ENCODE assay signal across 8 cellular contexts in genomic region chr17:7842950-7843535, GRCh38. TPM values are rescaled to one million over a fixed set of nuclear protein-coding genes. Genes with fewer than 3 reads are reported as not detected.
DNase-seq lines count a peak whose midpoint lies in the region; TF ChIP-seq lines count a peak whose summit lies in the region.

No MANE protein-coding gene starts in this region.

- H3K27ac ChIP-seq in neural progenitor cell, result no peak overlapping the region

- no peaks in the 10 kb centered on the region for H3K36me3 ChIP-seq in neural progenitor cell

- DNase-seq in A172 (ENCODE audit: low spot score), result peak; percentile 84
- DNase-seq in GM12864 (ENCODE audit: low read depth), result no peak
- peak; percentile 42 for DNase-seq in NCI-H1105 (lab: John Stamatoyannopoulos, UW)
- no peak for DNase-seq in activated T-helper 1 cell treated with anti-CD3 and anti-CD28 coated beads, Interleukin-12 subunit alpha, Interleukin-12 subunit beta, Interleukin-2, Interleukin-4 antibody, amounts not matched to agents 30 ng/mL and 10 ng/mL and 1 ng/mL, durations not matched to agents 14 hours and 24 hours and 36 hours (ENCODE audit: low spot score)
- peak; percentile 94 to 97 for DNase-seq in foreskin fibroblast
- DNase-seq in neural progenitor cell (ENCODE audit: low spot score), result peak; percentile 54
- DNase-seq in hepatic stellate cell (ENCODE audit: low spot score), result no peak
- DNase-seq in DMS153 treated with DMSO at 0.1 percent for 48 hours (lab: John Stamatoyannopoulos, UW; ENCODE audit: unreplicated experiment), result no peak

- intact Hi-C loops in activated T-helper 1 cell treated with anti-CD3 and anti-CD28 coated beads, Interleukin-12 subunit alpha, Interleukin-12 subunit beta, Interleukin-2, Interleukin-4 antibody, amounts not matched to agents 30 ng/mL and 10 ng/mL and 1 ng/mL, durations not matched to agents 14 hours and 24 hours and 36 hours (cut with micrococcal nuclease), result loop anchor here (1.0 to 5.0 kb wide), 12 partner anchors 8 to 536 kb away; partner anchors contain the start of genes CNTROB, EIF5A, HES7 and POLR2A

- TF ChIP-seq CTCF in GM12864 (IDR thresholded peaks at IDR 0.05; ENCODE audit: low read depth, low read length, missing control alignments) (no peak), foreskin fibroblast (IDR thresholded peaks at IDR 0.05; ENCODE audit: low read depth, low read length) (no peak), neural progenitor cell (IDR thresholded peaks at IDR 0.05) (no peak)

- peak overlapping the region; percentile 99 for H3K4me2 ChIP-seq in neural progenitor cell

- H3K4me3 Mint-ChIP-seq in activated T-helper 1 cell treated with anti-CD3 and anti-CD28 coated beads, Interleukin-12 subunit alpha, Interleukin-12 subunit beta, Interleukin-2, Interleukin-4 antibody, amounts not matched to agents 30 ng/mL and 10 ng/mL and 1 ng/mL, durations not matched to agents 14 hours and 24 hours and 36 hours, result peak overlapping the region; percentile 89
- H3K4me3 Mint-ChIP-seq in neural progenitor cell, result peak overlapping the region; percentile 95

- peaks cover 94% of the 10 kb centered on the region for H4K20me1 ChIP-seq in neural progenitor cell (ENCODE audit: low read depth)

- H3F3A ChIP-seq in neural progenitor cell (ENCODE audit: low read depth), result peaks cover 57% of the 10 kb centered on the region

- H3K9me3 Mint-ChIP-seq in activated T-helper 1 cell treated with anti-CD3 and anti-CD28 coated beads, Interleukin-12 subunit alpha, Interleukin-12 subunit beta, Interleukin-2, Interleukin-4 antibody, amounts not matched to agents 30 ng/mL and 10 ng/mL and 1 ng/mL, durations not matched to agents 14 hours and 24 hours and 36 hours, result no peaks in the 10 kb centered on the region
- no peaks in the 10 kb centered on the region for H3K9me3 Mint-ChIP-seq in neural progenitor cell

- H3K9me3 ChIP-seq in neural progenitor cell (ENCODE audit: low read depth), result no peaks in the 10 kb centered on the region

- H3K27me3 Mint-ChIP-seq in activated T-helper 1 cell treated with anti-CD3 and anti-CD28 coated beads, Interleukin-12 subunit alpha, Interleukin-12 subunit beta, Interleukin-2, Interleukin-4 antibody, amounts not matched to agents 30 ng/mL and 10 ng/mL and 1 ng/mL, durations not matched to agents 14 hours and 24 hours and 36 hours (ENCODE audit: insufficient read depth), result no peaks in the 10 kb centered on the region
- H3K27me3 Mint-ChIP-seq in neural progenitor cell (ENCODE audit: insufficient read depth, low read depth), result peaks cover 8% of the 10 kb centered on the region

- H3K79me2 ChIP-seq in neural progenitor cell (ENCODE audit: low read depth), result peaks cover 67% of the 10 kb centered on the region

- peaks cover 17% of the 10 kb centered on the region for H3K36me3 Mint-ChIP-seq in activated T-helper 1 cell treated with anti-CD3 and anti-CD28 coated beads, Interleukin-12 subunit alpha, Interleukin-12 subunit beta, Interleukin-2, Interleukin-4 antibody, amounts not matched to agents 30 ng/mL and 10 ng/mL and 1 ng/mL, durations not matched to agents 14 hours and 24 hours and 36 hours (ENCODE audit: low read depth)
- peaks cover 9% of the 10 kb centered on the region for H3K36me3 Mint-ChIP-seq in neural progenitor cell

- H3K9ac ChIP-seq in neural progenitor cell, result no peak overlapping the region

- no peak overlapping the region for H2AFZ ChIP-seq in neural progenitor cell (replicated peaks)

- peak overlapping the region; percentile 82 for H3K4me3 ChIP-seq in GM12864 (ENCODE audit: low read depth, low read length)
- peak overlapping the region; percentile 79 to 83 for H3K4me3 ChIP-seq in foreskin fibroblast (ENCODE audit: low read depth in 1 of 2, low read length in 2 of 2)
- H3K4me3 ChIP-seq in neural progenitor cell, result peak overlapping the region; percentile 76

- H3K27me3 ChIP-seq in neural progenitor cell, result no peaks in the 10 kb centered on the region

- peaks cover 50% of the 10 kb centered on the region for H3K4me1 Mint-ChIP-seq in activated T-helper 1 cell treated with anti-CD3 and anti-CD28 coated beads, Interleukin-12 subunit alpha, Interleukin-12 subunit beta, Interleukin-2, Interleukin-4 antibody, amounts not matched to agents 30 ng/mL and 10 ng/mL and 1 ng/mL, durations not matched to agents 14 hours and 24 hours and 36 hours (ENCODE audit: low read depth)
- H3K4me1 Mint-ChIP-seq in neural progenitor cell, result peaks cover 46% of the 10 kb centered on the region

- H3K27ac Mint-ChIP-seq in activated T-helper 1 cell treated with anti-CD3 and anti-CD28 coated beads, Interleukin-12 subunit alpha, Interleukin-12 subunit beta, Interleukin-2, Interleukin-4 antibody, amounts not matched to agents 30 ng/mL and 10 ng/mL and 1 ng/mL, durations not matched to agents 14 hours and 24 hours and 36 hours, result peak overlapping the region; percentile 96
- H3K27ac Mint-ChIP-seq in neural progenitor cell, result peak overlapping the region; percentile 95

- H3K4me1 ChIP-seq in neural progenitor cell, result peaks cover 32% of the 10 kb centered on the region

RNA-seq across cellular contexts. Expression of gene KDM6B, which starts 9.0 kb away (rescaled TPM):
- 0.16 and 0.93 TPM in 2 replicates for total RNA-seq in A172 (2014; rRNA removed; shearing (Covaris generic))
- total RNA-seq in activated T-helper 1 cell treated with anti-CD3 and anti-CD28 coated beads, Interleukin-12 subunit alpha, Interleukin-12 subunit beta, Interleukin-2, Interleukin-4 antibody, amounts not matched to agents 30 ng/mL and 10 ng/mL and 1 ng/mL, durations not matched to agents 14 hours and 24 hours and 36 hours, result 163 and 177 TPM in 2 replicates
- 6.8 and 12.3 TPM in 2 replicates for total RNA-seq in neural progenitor cell (ENCODE audit: low replicate concordance)

RNA-seq across cellular contexts. Expression of gene TMEM88, which starts 11.8 kb away (rescaled TPM):
- not detected in 2 replicates for total RNA-seq in A172 (2014; rRNA removed; shearing (Covaris generic))
- 7.4 TPM in 2 replicates for total RNA-seq in activated T-helper 1 cell treated with anti-CD3 and anti-CD28 coated beads, Interleukin-12 subunit alpha, Interleukin-12 subunit beta, Interleukin-2, Interleukin-4 antibody, amounts not matched to agents 30 ng/mL and 10 ng/mL and 1 ng/mL, durations not matched to agents 14 hours and 24 hours and 36 hours
- 13.8 and 53.7 TPM in 2 replicates for total RNA-seq in neural progenitor cell (ENCODE audit: low replicate concordance)

RNA-seq across cellular contexts. Expression of gene NAA38, which starts 14.3 kb away (rescaled TPM):
- total RNA-seq in A172 (2014; rRNA removed; shearing (Covaris generic)), result 200 and 243 TPM in 2 replicates
- total RNA-seq in activated T-helper 1 cell treated with anti-CD3 and anti-CD28 coated beads, Interleukin-12 subunit alpha, Interleukin-12 subunit beta, Interleukin-2, Interleukin-4 antibody, amounts not matched to agents 30 ng/mL and 10 ng/mL and 1 ng/mL, durations not matched to agents 14 hours and 24 hours and 36 hours, result 36.4 and 43.5 TPM in 2 replicates
- 8.6 and 27.4 TPM in 2 replicates for total RNA-seq in neural progenitor cell (ENCODE audit: low replicate concordance)

RNA-seq across cellular contexts. Expression of gene CYB5D1, which starts 14.8 kb away (rescaled TPM):
- 15.7 and 18.4 TPM in 2 replicates for total RNA-seq in A172 (2014; rRNA removed; shearing (Covaris generic))
- 11.8 and 12.7 TPM in 2 replicates for total RNA-seq in activated T-helper 1 cell treated with anti-CD3 and anti-CD28 coated beads, Interleukin-12 subunit alpha, Interleukin-12 subunit beta, Interleukin-2, Interleukin-4 antibody, amounts not matched to agents 30 ng/mL and 10 ng/mL and 1 ng/mL, durations not matched to agents 14 hours and 24 hours and 36 hours
- 11.5 and 12.9 TPM in 2 replicates for total RNA-seq in neural progenitor cell (ENCODE audit: low replicate concordance)

RNA-seq across cellular contexts. Expression of gene CHD3, which starts 45.5 kb away (rescaled TPM):
- total RNA-seq in A172 (2014; rRNA removed; shearing (Covaris generic)), result 89.2 and 104 TPM in 2 replicates
- total RNA-seq in activated T-helper 1 cell treated with anti-CD3 and anti-CD28 coated beads, Interleukin-12 subunit alpha, Interleukin-12 subunit beta, Interleukin-2, Interleukin-4 antibody, amounts not matched to agents 30 ng/mL and 10 ng/mL and 1 ng/mL, durations not matched to agents 14 hours and 24 hours and 36 hours, result 125 and 133 TPM in 2 replicates
- 12.8 and 28.0 TPM in 2 replicates for total RNA-seq in neural progenitor cell (ENCODE audit: low replicate concordance)

Comparison
In these comparisons a context has a peak if more than half of its experiments do, and no peak if none do; other contexts are left out.
1. DNase-seq: peak in A172 (single experiment), NCI-H1105 (single experiment), foreskin fibroblast (2 of 2) and neural progenitor cell (single experiment); none in GM12864 (single experiment), activated T-helper 1 cell treated with anti-CD3 and anti-CD28 coated beads, Interleukin-12 subunit alpha, Interleukin-12 subunit beta, Interleukin-2, Interleukin-4 antibody, amounts not matched to agents 30 ng/mL and 10 ng/mL and 1 ng/mL, durations not matched to agents 14 hours and 24 hours and 36 hours (single experiment), hepatic stellate cell (single experiment) and DMS153 treated with DMSO at 0.1 percent for 48 hours (single experiment).
2. RNA of gene KDM6B, which starts 9.0 kb away (total RNA-seq): 163 to 177 TPM in activated T-helper 1 cell treated with anti-CD3 and anti-CD28 coated beads, Interleukin-12 subunit alpha, Interleukin-12 subunit beta, Interleukin-2, Interleukin-4 antibody, amounts not matched to agents 30 ng/mL and 10 ng/mL and 1 ng/mL, durations not matched to agents 14 hours and 24 hours and 36 hours; 6.8 to 12.3 TPM in neural progenitor cell and 0.16 to 0.93 TPM in A172; every median in the first group is over 10 times any median in the second.
3. Peak in every context shown above with its lines, with median percentiles within 50 percentile points of each other: H3K4me3 ChIP-seq.